ENCODE assay signal across 16 cellular contexts in the genomic region with DNA sequence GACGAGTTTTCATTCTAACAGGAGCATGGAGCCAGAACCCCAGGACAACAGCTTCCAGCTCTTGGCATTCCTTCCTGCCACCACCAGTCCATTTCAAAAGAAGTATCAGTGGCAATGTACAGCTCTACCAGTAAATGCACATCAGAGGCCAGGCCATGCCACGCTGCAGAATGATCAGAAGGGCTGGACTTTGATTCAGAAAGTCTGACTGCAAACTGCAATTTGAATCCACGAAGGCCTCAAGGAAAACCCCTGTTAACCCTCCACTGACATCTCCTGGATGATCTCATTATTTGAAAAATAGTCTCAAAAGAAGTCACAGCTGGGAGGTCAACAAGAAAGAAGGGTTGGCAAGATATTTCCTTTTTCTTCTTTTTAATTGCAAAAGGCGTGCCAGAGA.
"Had no signal": no experiment of that assay in that cellular context is flagged by ENCODE, and none has a peak within 500 bp of the region (broad histone marks: within the 10 kb centered on the region; RNA-seq: fewer than 3 reads in every experiment).

No MANE protein-coding gene starts in this region.

- H3K9ac ChIP-seq: neural progenitor cell had no signal

- H3K4me1 ChIP-seq: neural progenitor cell had no signal

- H3K4me3 ChIP-seq: body of pancreas, dorsolateral prefrontal cortex, neural progenitor cell, skin epidermis, thoracic aorta had no signal

- H2AFZ ChIP-seq: neural progenitor cell had no signal

- H3K36me3 ChIP-seq: neural progenitor cell, thoracic aorta had no signal

- H3K27ac ChIP-seq: body of pancreas, dorsolateral prefrontal cortex, foreskin keratinocyte, neural progenitor cell, skin epidermis, thoracic aorta had no signal

- H3K9me3 ChIP-seq: body of pancreas, thoracic aorta had no signal

- DNase-seq: activated CD4-positive, alpha-beta T cell treated with anti-CD3 and anti-CD28 coated beads, Interleukin-2, amount 10 ng/mL, durations not matched to agents 7 days and 5 days; activated CD8-positive, alpha-beta T cell treated with anti-CD3 and anti-CD28 coated beads, Interleukin-2, amount 10 ng/mL, durations not matched to agents 7 days and 5 days; activated naive CD4-positive, alpha-beta T cell treated with anti-CD3 and anti-CD28 coated beads for 36 hours; activated T-cell treated with anti-CD3 and anti-CD28 coated beads, Interleukin-2, amount 50 U/mL, for 24 hours; body of pancreas; dorsolateral prefrontal cortex; foreskin keratinocyte; hypothalamus; mesenchymal stem cell; naive thymus-derived CD4-positive, alpha-beta T cell; right cardiac atrium; stimulated activated CD4-positive, alpha-beta T cell treated with anti-CD3 and anti-CD28 coated beads, Interleukin-4, amount 100 ng/mL, for 24 hours had no signal

- H3K4me2 ChIP-seq: neural progenitor cell had no signal

- H3K27me3 ChIP-seq: body of pancreas, neural progenitor cell had no signal

- FAIRE-seq: keratinocyte had no signal
